ENCODE assay signal across 25 cellular contexts in genomic region chr18:10471574-10471973, GRCh38. TPM values are rescaled to one million over a fixed set of nuclear protein-coding genes. Genes with fewer than 3 reads are reported as not detected.
"Had no signal": no experiment of that assay in that cellular context is flagged by ENCODE, and none has a peak within 500 bp of the region (broad histone marks: within the 10 kb centered on the region; RNA-seq: fewer than 3 reads in every experiment).

No MANE protein-coding gene starts in this region.

- H3K27ac ChIP-seq: brain microvascular endothelial cell, colonic mucosa, epithelial cell of prostate, esophagus squamous epithelium, WERI-Rb-1 had no signal

- DNase-seq: activated B cell treated with CpG ODN at 0.5 μM for 24 hours; activated CD4-positive, alpha-beta T cell treated with anti-CD3 and anti-CD28 coated beads for 48 hours; activated CD4-positive, alpha-beta T cell treated with anti-CD3 and anti-CD28 coated beads, Interleukin-2, amount 50 U/mL, for 1 hour; activated CD4-positive, alpha-beta T cell treated with anti-CD3 and anti-CD28 coated beads, Interleukin-2, amount 50 U/mL, for 48 hours; activated CD8-positive, alpha-beta memory T cell treated with anti-CD3 and anti-CD28 coated beads for 24 hours; activated CD8-positive, alpha-beta T cell treated with anti-CD3 and anti-CD28 coated beads for 36 hours; activated effector memory CD4-positive, alpha-beta T cell treated with Interleukin-2 at 50 U/mL for 16 hours; activated gamma-delta T cell treated with Interleukin-2 at 50 U/mL for 16 hours; activated naive CD4-positive, alpha-beta T cell treated with anti-CD3 and anti-CD28 coated beads, Interleukin-2, amount 50 U/mL, for 16 hours; activated naive CD4-positive, alpha-beta T cell treated with Interleukin-2 at 50 U/mL for 16 hours; activated T-cell treated with anti-CD3 and anti-CD28 coated beads, Interleukin-2, amount 50 U/mL, for 4 hours; amniotic stem cell; anterior cingulate cortex; brain microvascular endothelial cell; colonic mucosa; effector CD8-positive, alpha-beta T cell; esophagus squamous epithelium; T-helper 1 cell; T-helper 17 cell; T1000; WERI-Rb-1 had no signal

- H3K27me3 ChIP-seq: colonic mucosa, esophagus squamous epithelium had no signal

- H3K4me1 ChIP-seq: colonic mucosa had no signal

- H3K9me3 ChIP-seq: colonic mucosa, esophagus squamous epithelium had no signal

- ATAC-seq: activated CD4-positive, CD25-positive, alpha-beta regulatory T cell treated with anti-CD3 and anti-CD28 coated beads, Interleukin-2, amount 50 U/mL, for 24 hours; activated CD8-positive, alpha-beta T cell treated with anti-CD3 and anti-CD28 coated beads for 36 hours; activated T-cell treated with anti-CD3 and anti-CD28 coated beads, Interleukin-2, amount 50 U/mL, for 4 hours; activated T-helper 17 cell treated with anti-CD3 and anti-CD28 coated beads, Interleukin-2, amount 50 U/mL, for 72 hours; T-helper 17 cell had no signal

- H3K4me3 ChIP-seq: colonic mucosa, esophagus squamous epithelium had no signal

- H3K36me3 ChIP-seq: brain microvascular endothelial cell, colonic mucosa had no signal

RNA-seq across cellular contexts. Expression of gene APCDD1, which starts 17.1 kb away (rescaled TPM):
- total RNA-seq: activated CD8-positive, alpha-beta T cell treated with anti-CD3 and anti-CD28 coated beads for 36 hours; activated T-helper 17 cell treated with anti-CD3 and anti-CD28 coated beads, Interleukin-2, amount 50 U/mL, for 72 hours; dermis microvascular lymphatic vessel endothelial cell; T-helper 17 cell had no signal
